In genomic region chr1:230105245-230105753, GRCh38 we compare ENCODE assay signal across 8 cellular contexts. TPM values are rescaled to one million over a fixed set of nuclear protein-coding genes. Genes with fewer than 3 reads are reported as not detected.
DNase-seq lines count a peak whose midpoint lies in the region; ATAC-seq and TF ChIP-seq lines count a peak whose summit lies in the region.

No MANE protein-coding gene starts in this region.

- H3K4me3 ChIP-seq in GM23338 = no peak overlapping the region
- no peak overlapping the region for H3K4me3 ChIP-seq in RWPE2 (ENCODE audit: severe bottlenecking)
- H3K4me3 ChIP-seq in esophagus muscularis mucosa = peak overlapping the region in 3 of 4 donors; percentile 19 to 39 (median 24)
- H3K4me3 ChIP-seq in skeletal muscle tissue (ENCODE audit: low read length in 3 of 3) = peak overlapping the region; percentile 50 to 68 (median 53)

- TF ChIP-seq CTCF in GM23338 (conservative IDR thresholded peaks at IDR 0.05; ENCODE audit: low read depth in 2 of 2) (no peak), RWPE2 (IDR thresholded peaks at IDR 0.05; ENCODE audit: poor library complexity, severe bottlenecking) (no peak), esophagus muscularis mucosa (IDR thresholded peaks at IDR 0.05) (no peak)

- peaks cover 2% of the 10 kb centered on the region; the same call in 1 of the 2 replicates for H4K20me1 ChIP-seq in GM23338 (replicated peaks; ENCODE audit: insufficient read depth)

- H3K9me2 ChIP-seq in GM23338 (ENCODE audit: insufficient read depth) = no peaks in the 10 kb centered on the region

- H3K27me3 ChIP-seq in GM23338 (ENCODE audit: insufficient read depth) (no peaks in the 10 kb centered on the region), RWPE2 (ENCODE audit: insufficient read depth, poor library complexity, severe bottlenecking) (no peaks in the 10 kb centered on the region), esophagus muscularis mucosa (no peaks in the 10 kb centered on the region), skeletal muscle tissue (ENCODE audit: control insufficient read depth in 3 of 3, insufficient read depth in 3 of 3, low read length in 3 of 3) (no peaks in the 10 kb centered on the region)

- no peak for TF ChIP-seq EP300 in esophagus muscularis mucosa (IDR thresholded peaks at IDR 0.05)

- H3K4me3 Mint-ChIP-seq in GM23338 = no peak overlapping the region

- no peak overlapping the region for H2AFZ ChIP-seq in GM23338

- WGBS in esophagus muscularis mucosa = 79% methylated on average over 12 of the region's 12 CpGs

- no peak overlapping the region for H3K27ac ChIP-seq in GM23338 (ENCODE audit: low read depth)
- H3K27ac ChIP-seq in RWPE2 (ENCODE audit: poor library complexity, severe bottlenecking) = peak overlapping the region; percentile 96
- H3K27ac ChIP-seq in esophagus muscularis mucosa (replicated peaks in 1 of 4) = peak overlapping the region; percentile 82 to 87 (median 83)
- peak overlapping the region; percentile 75 for H3K27ac ChIP-seq in skeletal muscle tissue (ENCODE audit: low read depth, low read length)

- H3K36me3 Mint-ChIP-seq in GM23338 (ENCODE audit: low read depth) = no peaks in the 10 kb centered on the region

- DNase-seq in GM23338 (ENCODE audit: low spot score) (no peak), RWPE2 (ENCODE audit: low spot score) (no peak), esophagus muscularis mucosa (ENCODE audit: extremely low spot score) (no peak), middle frontal gyrus (ENCODE audit: extremely low spot score, low spot score) (no peak), HCEC 1CT (no peak), AG08396 (ENCODE audit: low spot score) (no peak)

- H3K4me1 Mint-ChIP-seq in GM23338 = peaks cover 72% of the 10 kb centered on the region

- ATAC-seq in GM23338 = no peak
- no peak for ATAC-seq in RWPE2 (ENCODE audit: low read depth)
- no peak for ATAC-seq in GM18858 (IDR thresholded peaks at IDR 0.05; ENCODE audit: unreplicated experiment)

- peak overlapping the region; percentile 65 to 79 (median 68) for H3K9ac ChIP-seq in skeletal muscle tissue (ENCODE audit: low read depth in 1 of 3, low read length in 3 of 3)

- peaks cover 78% of the 10 kb centered on the region for H3K79me2 ChIP-seq in GM23338 (replicated peaks; ENCODE audit: insufficient read depth)

- H3K27me3 Mint-ChIP-seq in GM23338 (ENCODE audit: insufficient read depth, low read depth, poor library complexity) = peaks cover 10% of the 10 kb centered on the region

- H3K4me2 ChIP-seq in GM23338 = no peak overlapping the region

- no peak for TF ChIP-seq POLR2A in esophagus muscularis mucosa (IDR thresholded peaks at IDR 0.05; ENCODE audit: low read depth)

- H3K36me3 ChIP-seq in GM23338 (ENCODE audit: insufficient read depth) (no peaks in the 10 kb centered on the region), RWPE2 (ENCODE audit: low read depth) (no peaks in the 10 kb centered on the region), esophagus muscularis mucosa (no peaks in the 10 kb centered on the region), skeletal muscle tissue (ENCODE audit: control insufficient read depth in 3 of 3, insufficient read depth in 3 of 3, low read length in 3 of 3) (no peaks in the 10 kb centered on the region)

- H3F3A ChIP-seq in GM23338 (replicated peaks; ENCODE audit: low read depth) = no peaks in the 10 kb centered on the region

- peaks cover 48% of the 10 kb centered on the region for H3K4me1 ChIP-seq in GM23338 (ENCODE audit: insufficient read depth)
- peaks cover 29% of the 10 kb centered on the region for H3K4me1 ChIP-seq in RWPE2 (ENCODE audit: insufficient read depth, poor library complexity, severe bottlenecking)
- peaks cover 53 to 100% (median 92%) of the 10 kb centered on the region in 4 donors for H3K4me1 ChIP-seq in esophagus muscularis mucosa
- peaks cover 38 to 78% (median 51%) of the 10 kb centered on the region in 3 donors for H3K4me1 ChIP-seq in skeletal muscle tissue (ENCODE audit: control insufficient read depth in 3 of 3, insufficient read depth in 3 of 3, low read length in 3 of 3)

- intact Hi-C loops in esophagus muscularis mucosa (cut with DNase I) = loop anchor here (5.0 kb wide), 2 partner anchors 38 to 87 kb away; partner anchors contain the start of gene GALNT2

- peak overlapping the region; percentile 21 for H3K27ac Mint-ChIP-seq in GM23338

- no peaks in the 10 kb centered on the region for H3K9me3 ChIP-seq in RWPE2 (ENCODE audit: severe bottlenecking)
- no peaks in the 10 kb centered on the region for H3K9me3 ChIP-seq in esophagus muscularis mucosa
- H3K9me3 ChIP-seq in skeletal muscle tissue (ENCODE audit: control insufficient read depth in 3 of 3, low read length in 3 of 3) = no peaks in the 10 kb centered on the region

- no peaks in the 10 kb centered on the region for H3K9me3 Mint-ChIP-seq in GM23338

TF ChIP-seq in GM23338, 12 proteins besides CTCF, POLR2A, EP300 and RAD21 (continues in another document):
- no peak for TF ChIP-seq NANOG (IDR thresholded peaks at IDR 0.05; ENCODE audit: borderline replicate concordance)
- TF ChIP-seq JUNB (IDR thresholded peaks at IDR 0.05; ENCODE audit: unreplicated experiment) = no peak
- TF ChIP-seq, protein P1, sequence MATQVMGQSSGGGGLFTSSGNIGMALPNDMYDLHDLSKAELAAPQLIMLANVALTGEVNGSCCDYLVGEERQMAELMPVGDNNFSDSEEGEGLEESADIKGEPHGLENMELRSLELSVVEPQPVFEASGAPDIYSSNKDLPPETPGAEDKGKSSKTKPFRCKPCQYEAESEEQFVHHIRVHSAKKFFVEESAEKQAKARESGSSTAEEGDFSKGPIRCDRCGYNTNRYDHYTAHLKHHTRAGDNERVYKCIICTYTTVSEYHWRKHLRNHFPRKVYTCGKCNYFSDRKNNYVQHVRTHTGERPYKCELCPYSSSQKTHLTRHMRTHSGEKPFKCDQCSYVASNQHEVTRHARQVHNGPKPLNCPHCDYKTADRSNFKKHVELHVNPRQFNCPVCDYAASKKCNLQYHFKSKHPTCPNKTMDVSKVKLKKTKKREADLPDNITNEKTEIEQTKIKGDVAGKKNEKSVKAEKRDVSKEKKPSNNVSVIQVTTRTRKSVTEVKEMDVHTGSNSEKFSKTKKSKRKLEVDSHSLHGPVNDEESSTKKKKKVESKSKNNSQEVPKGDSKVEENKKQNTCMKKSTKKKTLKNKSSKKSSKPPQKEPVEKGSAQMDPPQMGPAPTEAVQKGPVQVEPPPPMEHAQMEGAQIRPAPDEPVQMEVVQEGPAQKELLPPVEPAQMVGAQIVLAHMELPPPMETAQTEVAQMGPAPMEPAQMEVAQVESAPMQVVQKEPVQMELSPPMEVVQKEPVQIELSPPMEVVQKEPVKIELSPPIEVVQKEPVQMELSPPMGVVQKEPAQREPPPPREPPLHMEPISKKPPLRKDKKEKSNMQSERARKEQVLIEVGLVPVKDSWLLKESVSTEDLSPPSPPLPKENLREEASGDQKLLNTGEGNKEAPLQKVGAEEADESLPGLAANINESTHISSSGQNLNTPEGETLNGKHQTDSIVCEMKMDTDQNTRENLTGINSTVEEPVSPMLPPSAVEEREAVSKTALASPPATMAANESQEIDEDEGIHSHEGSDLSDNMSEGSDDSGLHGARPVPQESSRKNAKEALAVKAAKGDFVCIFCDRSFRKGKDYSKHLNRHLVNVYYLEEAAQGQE (IDR thresholded peaks at IDR 0.05; ENCODE audit: unreplicated experiment) = no peak
- TF ChIP-seq EZH2 (IDR thresholded peaks at IDR 0.05; ENCODE audit: low read depth, unreplicated experiment) = no peak
- TF ChIP-seq STAT1 (IDR thresholded peaks at IDR 0.05; ENCODE audit: unreplicated experiment) = no peak
- no peak for TF ChIP-seq CREB1 (CRISPR knock-in tag; IDR thresholded peaks at IDR 0.05; ENCODE audit: low read depth)

RNA-seq across cellular contexts. Expression of gene GALNT2, which starts 38.3 kb away (rescaled TPM):
- total RNA-seq in GM23338 (2014; rRNA removed; shearing (Covaris generic)) = 37.2 and 48.3 TPM in 2 replicates
- polyA plus RNA-seq in GM23338 (2016; fragmentation: Nextera tagmentation; extraction: Ambion mirVana) = 17.8 and 19.2 TPM in 2 replicates
- total RNA-seq in esophagus muscularis mucosa (100 to 1,000 TPM in 3 of 4 donors, 10 to 100 TPM in 1; 89.6 to 145 (median 129) TPM), skeletal muscle tissue (36.0 TPM)

Comparison
In these comparisons a context has a peak if more than half of its experiments do, and no peak if none do; other contexts are left out.
1. H3K4me3 ChIP-seq: peak in esophagus muscularis mucosa (3 of 4) and skeletal muscle tissue (3 of 3); none in GM23338 (single experiment) and RWPE2 (single experiment).